In genomic region chr4:165537028-165537648, GRCh38 we compare ENCODE assay signal across 8 cellular contexts.
DNase-seq lines count a peak whose midpoint lies in the region; ATAC-seq and TF ChIP-seq lines count a peak whose summit lies in the region.

No MANE protein-coding gene starts in this region.

- H3K27me3 Mint-ChIP-seq in Calu3 (ENCODE audit: unreplicated experiment) (no peaks in the 10 kb centered on the region), nephron progenitor cell (ENCODE audit: low read depth, poor library complexity) (no peaks in the 10 kb centered on the region)
- peaks cover 5% of the 10 kb centered on the region for H3K27me3 Mint-ChIP-seq in activated CD4-positive, alpha-beta memory T cell treated with anti-CD3 and anti-CD28 coated beads for 36 hours

- no peak overlapping the region for H3K27ac Mint-ChIP-seq in Calu3 (ENCODE audit: unreplicated experiment)
- H3K27ac Mint-ChIP-seq in nephron progenitor cell: no peak overlapping the region
- no peak overlapping the region for H3K27ac Mint-ChIP-seq in activated CD4-positive, alpha-beta memory T cell treated with anti-CD3 and anti-CD28 coated beads for 36 hours

- TF ChIP-seq EP300 in SK-N-SH (IDR thresholded peaks at IDR 0.05; ENCODE audit: borderline replicate concordance in 1 of 2, low read depth in 1 of 2, low read length in 1 of 2): no peak

- no peak overlapping the region; a peak in 1 of 4 replicates for H3K4me3 ChIP-seq in SK-N-SH (ENCODE audit: low read depth in 2 of 2, low read length in 1 of 2)
- H3K4me3 ChIP-seq in esophagus squamous epithelium: no peak overlapping the region

- no peaks in the 10 kb centered on the region for H3K4me1 ChIP-seq in SK-N-SH (ENCODE audit: control insufficient read depth in 1 of 2, insufficient read depth in 2 of 2, low read depth in 1 of 2, low read length in 1 of 2)
- H3K4me1 ChIP-seq in esophagus squamous epithelium: no peaks in the 10 kb centered on the region

- H2AFZ ChIP-seq in SK-N-SH (ENCODE audit: low read depth): no peak overlapping the region

- TF ChIP-seq CTCF in Calu3 (IDR thresholded peaks at IDR 0.05; ENCODE audit: unreplicated experiment) (peak; percentile 42), SK-N-SH (IDR thresholded peaks at IDR 0.05) (peak; percentile 74), esophagus squamous epithelium (IDR thresholded peaks at IDR 0.05) (peak; percentile 31 to 79 (median 68)), nephron progenitor cell (IDR thresholded peaks at IDR 0.05) (peak; percentile 77)

- TF ChIP-seq RAD21 in SK-N-SH (IDR thresholded peaks at IDR 0.05; ENCODE audit: low read length): peak; percentile 81

- CTCF ChIA-PET in Calu3 (lab: Charles Lee): interaction anchor here (0.9 to 1.0 kb wide), 3 partner anchors 42 to 555 kb away, joined by 3 to 4 read pairs (median 3); no protein-coding TSS in a partner anchor
- CTCF ChIA-PET in SK-N-SH (lab: Yijun Ruan, JAX): interaction anchor here (0.7 to 1.7 kb wide), 7 partner anchors 10 to 608 kb away, joined by 3 to 7 read pairs (median 3); no protein-coding TSS in a partner anchor
- CTCF ChIA-PET in activated CD4-positive, alpha-beta memory T cell treated with anti-CD3 and anti-CD28 coated beads for 36 hours (lab: Charles Lee): interaction anchor here (0.6 to 1.7 kb wide), 15 partner anchors 9 to 1828 kb away, joined by 3 to 14 read pairs (median 3); no protein-coding TSS in a partner anchor

- no peaks in the 10 kb centered on the region for H3F3A ChIP-seq in SK-N-SH (replicated peaks; ENCODE audit: insufficient read depth)

- WGBS in SK-N-SH (ENCODE audit: low lambda C conversion rate): 54% methylated on average over 6 of the region's 6 CpGs
- WGBS in esophagus squamous epithelium, 2 donors: 54 to 59% methylated on average over 6 of the region's 6 CpGs

- H3K36me3 ChIP-seq in SK-N-SH (replicated peaks in 1 of 2; ENCODE audit: control insufficient read depth in 1 of 2, insufficient read depth in 2 of 2, low read length in 1 of 2): no peaks in the 10 kb centered on the region
- H3K36me3 ChIP-seq in esophagus squamous epithelium: no peaks in the 10 kb centered on the region

- no peak overlapping the region for H3K4me2 ChIP-seq in SK-N-SH

- DNase-seq in Calu3 (peak; percentile 14), HS-5 (ENCODE audit: low read depth) (peak; percentile 24), SK-N-SH (peak; percentile 32), esophagus squamous epithelium (lab: John Stamatoyannopoulos, UW) (no peak), nephron progenitor cell (peak; percentile 17)
- DNase-seq in effector CD4-positive, alpha-beta T cell: no peak
- DNase-seq in activated CD4-positive, alpha-beta memory T cell treated with anti-CD3 and anti-CD28 coated beads for 36 hours: no peak

- no peak for TF ChIP-seq POLR2A in esophagus squamous epithelium (IDR thresholded peaks at IDR 0.05)

- no peaks in the 10 kb centered on the region for H3K36me3 Mint-ChIP-seq in Calu3 (ENCODE audit: insufficient read depth, unreplicated experiment)
- no peaks in the 10 kb centered on the region for H3K36me3 Mint-ChIP-seq in nephron progenitor cell (ENCODE audit: low read depth)
- H3K36me3 Mint-ChIP-seq in activated CD4-positive, alpha-beta memory T cell treated with anti-CD3 and anti-CD28 coated beads for 36 hours: no peaks in the 10 kb centered on the region

- H3K9me3 ChIP-seq in SK-N-SH: no peaks in the 10 kb centered on the region
- no peaks in the 10 kb centered on the region for H3K9me3 ChIP-seq in esophagus squamous epithelium

- no peaks in the 10 kb centered on the region for H3K79me2 ChIP-seq in SK-N-SH (ENCODE audit: insufficient read depth)

- H3K4me3 Mint-ChIP-seq in Calu3 (ENCODE audit: low read depth, unreplicated experiment) (no peak overlapping the region), nephron progenitor cell (no peak overlapping the region)
- no peak overlapping the region for H3K4me3 Mint-ChIP-seq in activated CD4-positive, alpha-beta memory T cell treated with anti-CD3 and anti-CD28 coated beads for 36 hours

- H3K9me3 Mint-ChIP-seq in Calu3 (ENCODE audit: low read depth, unreplicated experiment) (no peaks in the 10 kb centered on the region), nephron progenitor cell (no peaks in the 10 kb centered on the region)
- no peaks in the 10 kb centered on the region for H3K9me3 Mint-ChIP-seq in activated CD4-positive, alpha-beta memory T cell treated with anti-CD3 and anti-CD28 coated beads for 36 hours

- intact Hi-C loops in Calu3 (cut with micrococcal nuclease; ENCODE audit: unreplicated experiment) (loop anchor here (1.0 to 10.0 kb wide), 5 partner anchors 165 to 715 kb away; no protein-coding TSS in a partner anchor), esophagus squamous epithelium (cut with DNase I) (no loop called here)
- intact Hi-C loops in activated CD4-positive, alpha-beta memory T cell treated with anti-CD3 and anti-CD28 coated beads for 36 hours (cut with micrococcal nuclease): loop anchor here (1.0 to 2.0 kb wide), 2 partner anchors 44 to 555 kb away; no protein-coding TSS in a partner anchor

- POLR2A ChIA-PET in SK-N-SH (lab: Yijun Ruan, JAX): no interaction called here
- POLR2A ChIA-PET in activated CD4-positive, alpha-beta memory T cell treated with anti-CD3 and anti-CD28 coated beads for 36 hours (lab: Charles Lee): no interaction called here

- ATAC-seq in GM19328 (IDR thresholded peaks at IDR 0.05; ENCODE audit: unreplicated experiment): peak; percentile 62

- H3K27me3 ChIP-seq in SK-N-SH (ENCODE audit: insufficient read depth) (no peaks in the 10 kb centered on the region), esophagus squamous epithelium (no peaks in the 10 kb centered on the region)

- H3K9me2 ChIP-seq in SK-N-SH: no peaks in the 10 kb centered on the region

- BruUV-seq in Calu3 (replicated peaks; lab: Mats Ljungman, UMichigan): no TSS peak

- H3K27ac ChIP-seq in SK-N-SH (ENCODE audit: low read depth in 2 of 2, low read length in 1 of 2) (no peak overlapping the region), esophagus squamous epithelium (no peak overlapping the region)

- H3K9ac ChIP-seq in SK-N-SH: no peak overlapping the region

- no peaks in the 10 kb centered on the region for H4K20me1 ChIP-seq in SK-N-SH (ENCODE audit: insufficient read depth)

- H3K4me1 Mint-ChIP-seq in Calu3 (ENCODE audit: low read depth, unreplicated experiment) (no peaks in the 10 kb centered on the region), nephron progenitor cell (peaks cover 4% of the 10 kb centered on the region)
- no peaks in the 10 kb centered on the region for H3K4me1 Mint-ChIP-seq in activated CD4-positive, alpha-beta memory T cell treated with anti-CD3 and anti-CD28 coated beads for 36 hours (ENCODE audit: low read depth)

TF ChIP-seq in SK-N-SH, 30 proteins besides CTCF, POLR2A, EP300 and RAD21:
- TF ChIP-seq RXRA (IDR thresholded peaks at IDR 0.05; ENCODE audit: borderline replicate concordance, low read depth): no peak
- TF ChIP-seq TAF1 (IDR thresholded peaks at IDR 0.05; ENCODE audit: borderline replicate concordance, low read depth, low read length): no peak
- peak; percentile 67 for TF ChIP-seq SMC3 (IDR thresholded peaks at IDR 0.05; ENCODE audit: low read depth, low read length)
- no peak for TF ChIP-seq SIN3A (IDR thresholded peaks at IDR 0.05; ENCODE audit: borderline replicate concordance, low read depth, low read length)
- no peak for TF ChIP-seq YY1 (IDR thresholded peaks at IDR 0.05; ENCODE audit: low read depth)
- no peak for TF ChIP-seq ELF1 (IDR thresholded peaks at IDR 0.05)
- no peak for TF ChIP-seq POLR2AphosphoS5 (IDR thresholded peaks at IDR 0.05; ENCODE audit: low read depth, low read length)
- no peak for TF ChIP-seq JUND (IDR thresholded peaks at IDR 0.05)

Comparison
In these comparisons a context has a peak if more than half of its experiments do, and no peak if none do; other contexts are left out.
1. DNase-seq: peak in Calu3 (single experiment), HS-5 (single experiment), SK-N-SH (single experiment) and nephron progenitor cell (single experiment); none in esophagus squamous epithelium (single experiment), effector CD4-positive, alpha-beta T cell (single experiment) and activated CD4-positive, alpha-beta memory T cell treated with anti-CD3 and anti-CD28 coated beads for 36 hours (single experiment).
2. Peak in every context shown above with its lines, with median percentiles within 50 percentile points of each other: CTCF ChIP-seq.